Comparison of ENCODE assay signal across 18 cellular contexts in genomic region chr2:233513953-233514655, GRCh38. TPM values are rescaled to one million over a fixed set of nuclear protein-coding genes. Genes with fewer than 3 reads are reported as not detected.
DNase-seq lines count a peak whose midpoint lies in the region; ATAC-seq and TF ChIP-seq lines count a peak whose summit lies in the region.
"Had no signal": no experiment of that assay in that cellular context is flagged by ENCODE, and none has a peak within 500 bp of the region (broad histone marks: within the 10 kb centered on the region; RNA-seq: fewer than 3 reads in every experiment).

No MANE protein-coding gene starts in this region.

- H3K4me1 ChIP-seq in hepatocyte (ENCODE audit: insufficient read depth) (no peaks in the 10 kb centered on the region), upper lobe of right lung (peaks cover 4% of the 10 kb centered on the region), right atrium auricular region (no peaks in the 10 kb centered on the region)
- H3K4me1 ChIP-seq: uterus had no signal

- H3K27ac ChIP-seq in hepatocyte: no peak overlapping the region
- H3K27ac ChIP-seq in upper lobe of right lung: no peak overlapping the region
- no peak overlapping the region for H3K27ac ChIP-seq in right atrium auricular region
- H3K27ac ChIP-seq: uterus had no signal

- H3K4me3 ChIP-seq in hepatocyte (no peak overlapping the region), upper lobe of right lung (no peak overlapping the region), right atrium auricular region (no peak overlapping the region)
- H3K4me3 ChIP-seq: GM23338, uterus had no signal

- 70% methylated on average over 7 of the region's 7 CpGs for WGBS in hepatocyte (ENCODE audit: low lambda C conversion rate, missing lambda C conversion rate)

- no peak overlapping the region for H3K4me2 ChIP-seq in hepatocyte
- H3K4me2 ChIP-seq: GM23338 had no signal

- H3K9me3 ChIP-seq in hepatocyte (ENCODE audit: low read depth): no peaks in the 10 kb centered on the region
- H3K9me3 ChIP-seq in upper lobe of right lung: no peaks in the 10 kb centered on the region
- H3K9me3 ChIP-seq in right atrium auricular region: no peaks in the 10 kb centered on the region
- H3K9me3 ChIP-seq: uterus had no signal

- DNase-seq in NCI-H82 (lab: John Stamatoyannopoulos, UW) (peak; percentile 28), NCI-H82 treated with DMSO at 0.1 percent for 48 hours (lab: John Stamatoyannopoulos, UW; ENCODE audit: unreplicated experiment) (no peak), NCI-H345 treated with DMSO at 0.1 percent for 48 hours (lab: John Stamatoyannopoulos, UW; ENCODE audit: unreplicated experiment) (peak; percentile 11), hepatocyte (ENCODE audit: low spot score) (peak; percentile 32), upper lobe of right lung (no peak), NOMO-1 treated with dmso at 0.1 percent for 144 hours (lab: John Stamatoyannopoulos, UW; ENCODE audit: unreplicated experiment) (no peak), right atrium auricular region (ENCODE audit: low spot score) (no peak), COR-L47 (lab: John Stamatoyannopoulos, UW) (no peak)
- DNase-seq: ACHN; activated naive CD4-positive, alpha-beta T cell; effector CD8-positive, alpha-beta T cell; GF-D8; NCI-H187 treated with DMSO at 0.1 percent for 48 hours; stimulated activated CD4-positive, alpha-beta T cell treated with anti-CD3 and anti-CD28 coated beads, Interleukin-4, amount 100 ng/mL, for 4 hours; uterus had no signal

- no peak overlapping the region for H2AFZ ChIP-seq in hepatocyte
- H2AFZ ChIP-seq: GM23338 had no signal

- H3K79me2 ChIP-seq in hepatocyte: no peaks in the 10 kb centered on the region

- intact Hi-C loops in upper lobe of right lung (cut with DNase I): no loop called here

- peak; percentile 41 for ATAC-seq in upper lobe of right lung
- ATAC-seq: activated CD4-positive, CD25-positive, alpha-beta regulatory T cell treated with anti-CD3 and anti-CD28 coated beads, Interleukin-2, amount 50 U/mL, for 24 hours; GM23338; Panc1 had no signal

- H4K20me1 ChIP-seq in hepatocyte (ENCODE audit: insufficient read depth, poor library complexity, severe bottlenecking): no peaks in the 10 kb centered on the region

- H3K9me2 ChIP-seq in hepatocyte (replicated peaks; ENCODE audit: insufficient read depth): no peaks in the 10 kb centered on the region

- no peaks in the 10 kb centered on the region for H3K27me3 ChIP-seq in hepatocyte
- H3K27me3 ChIP-seq in upper lobe of right lung: no peaks in the 10 kb centered on the region
- no peaks in the 10 kb centered on the region for H3K27me3 ChIP-seq in right atrium auricular region
- H3K27me3 ChIP-seq: uterus had no signal

- H3K36me3 ChIP-seq in hepatocyte (replicated peaks; ENCODE audit: insufficient read depth, low read depth): no peaks in the 10 kb centered on the region
- peaks cover 16% of the 10 kb centered on the region for H3K36me3 ChIP-seq in upper lobe of right lung
- H3K36me3 ChIP-seq in right atrium auricular region: peaks cover 8% of the 10 kb centered on the region
- H3K36me3 ChIP-seq: uterus had no signal

- TF ChIP-seq CTCF in hepatocyte (IDR thresholded peaks at IDR 0.05; ENCODE audit: poor library complexity): no peak
- no peak for TF ChIP-seq CTCF in upper lobe of right lung (IDR thresholded peaks at IDR 0.05)
- TF ChIP-seq CTCF in right atrium auricular region (IDR thresholded peaks at IDR 0.05): no peak

RNA-seq across cellular contexts. Expression of gene USP40, which starts 52.5 kb away (rescaled TPM):
- total RNA-seq in hepatocyte (25.9 and 28.2 TPM in 2 replicates), upper lobe of right lung (47.6 TPM), right atrium auricular region (10 to 100 TPM; 11.6 to 12.5 TPM)
- polyA plus RNA-seq in hepatocyte: 16.7 and 20.4 TPM in 2 replicates

Comparison
In these comparisons a context has a peak if more than half of its experiments do, and no peak if none do; other contexts are left out.
1. DNase-seq: peak in NCI-H82 (single experiment), NCI-H345 treated with DMSO at 0.1 percent for 48 hours (single experiment) and hepatocyte (single experiment); none in NCI-H82 treated with DMSO at 0.1 percent for 48 hours (single experiment), upper lobe of right lung (single experiment), NOMO-1 treated with dmso at 0.1 percent for 144 hours (single experiment), right atrium auricular region (single experiment) and COR-L47 (single experiment).